Comparison of ENCODE assay signal across 13 cellular contexts in the genomic region with DNA sequence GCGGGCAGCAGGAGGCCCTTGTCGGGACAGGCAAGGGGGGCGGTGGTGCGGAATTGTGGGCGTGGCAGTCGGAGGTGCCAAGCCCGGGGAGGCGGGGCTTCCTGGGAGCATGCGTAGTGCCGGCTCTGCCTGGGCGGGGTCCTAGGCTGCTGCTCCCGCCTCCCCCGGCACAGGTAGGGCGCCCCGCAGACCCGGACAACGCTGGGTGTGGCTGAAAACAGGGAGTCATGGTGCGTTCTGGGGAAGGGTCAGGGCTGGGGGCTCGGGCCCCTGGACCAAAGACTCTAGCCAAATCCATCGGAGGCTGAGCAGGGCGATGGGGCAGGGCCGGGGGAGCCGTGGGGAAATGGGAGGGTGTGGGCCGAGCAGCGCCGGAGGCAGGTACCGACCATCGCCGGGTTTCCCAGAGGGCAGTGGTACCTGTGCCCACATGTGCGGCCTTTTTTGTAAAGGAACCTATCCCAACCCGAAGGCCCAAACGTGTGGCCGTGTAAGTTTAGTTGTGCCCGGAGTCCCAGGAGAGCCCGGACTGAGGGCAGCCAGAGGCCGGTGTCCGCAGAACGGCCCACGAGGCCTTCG.
DNase-seq lines count a peak whose midpoint lies in the region; ATAC-seq and TF ChIP-seq lines count a peak whose summit lies in the region.
"Had no signal": no experiment of that assay in that cellular context is flagged by ENCODE, and none has a peak within 500 bp of the region (broad histone marks: within the 10 kb centered on the region; RNA-seq: fewer than 3 reads in every experiment).

No MANE protein-coding gene starts in this region.

- peak overlapping the region in 1 of 4 donors; percentile 54 for H3K4me3 Mint-ChIP-seq in CD4-positive, CD25-positive, alpha-beta regulatory T cell
- H3K4me3 Mint-ChIP-seq in progenitor cell of endocrine pancreas (ENCODE audit: low read depth): peak overlapping the region; percentile 31
- H3K4me3 Mint-ChIP-seq: activated naive CD8-positive, alpha-beta T cell treated with anti-CD3 and anti-CD28 coated beads, Interleukin-2, amount 50 U/mL, for 24 hours had no signal

- no peaks in the 10 kb centered on the region for H3K9me3 Mint-ChIP-seq in CD4-positive, CD25-positive, alpha-beta regulatory T cell
- no peaks in the 10 kb centered on the region for H3K9me3 Mint-ChIP-seq in progenitor cell of endocrine pancreas (ENCODE audit: low read depth)
- H3K9me3 Mint-ChIP-seq: activated naive CD8-positive, alpha-beta T cell treated with anti-CD3 and anti-CD28 coated beads, Interleukin-2, amount 50 U/mL, for 24 hours had no signal

- no peak for TF ChIP-seq CTCF in progenitor cell of endocrine pancreas (IDR thresholded peaks at IDR 0.05; ENCODE audit: unreplicated experiment)

- H3K36me3 Mint-ChIP-seq in CD4-positive, CD25-positive, alpha-beta regulatory T cell: peaks cover 13% of the 10 kb centered on the region
- H3K36me3 Mint-ChIP-seq in progenitor cell of endocrine pancreas (ENCODE audit: insufficient read depth): peaks cover 7% of the 10 kb centered on the region

- H3K4me1 Mint-ChIP-seq in CD4-positive, CD25-positive, alpha-beta regulatory T cell: peaks cover 0 to 7% (median 4%) of the 10 kb centered on the region in 4 donors
- H3K4me1 Mint-ChIP-seq in progenitor cell of endocrine pancreas (ENCODE audit: low read depth): peaks cover 5% of the 10 kb centered on the region

- peaks cover 4% of the 10 kb centered on the region for H3K27me3 Mint-ChIP-seq in CD4-positive, CD25-positive, alpha-beta regulatory T cell
- H3K27me3 Mint-ChIP-seq in progenitor cell of endocrine pancreas: peaks cover 2% of the 10 kb centered on the region
- H3K27me3 Mint-ChIP-seq: activated naive CD8-positive, alpha-beta T cell treated with anti-CD3 and anti-CD28 coated beads, Interleukin-2, amount 50 U/mL, for 24 hours had no signal

- peaks cover 5% of the 10 kb centered on the region for H3K4me1 ChIP-seq in CD4-positive, CD25-positive, alpha-beta regulatory T cell (ENCODE audit: control insufficient read depth, insufficient read depth, low read length, poor library complexity, severe bottlenecking)
- H3K4me1 ChIP-seq in HUES6 (ENCODE audit: control insufficient read depth, insufficient read depth, low read length): peaks cover 56% of the 10 kb centered on the region

- no peak overlapping the region for H3K4me3 ChIP-seq in CD4-positive, CD25-positive, alpha-beta regulatory T cell (ENCODE audit: low read depth, low read length)
- H3K4me3 ChIP-seq in HUES6 (ENCODE audit: low read depth, low read length): peak overlapping the region; percentile 50

- no peak overlapping the region for H3K27ac ChIP-seq in CD4-positive, CD25-positive, alpha-beta regulatory T cell (ENCODE audit: insufficient read depth, low read length, poor library complexity, severe bottlenecking)
- H3K27ac ChIP-seq in HUES6 (ENCODE audit: low read depth, low read length): peak overlapping the region; percentile 1; the same call in 1 of the 2 replicates

- no peaks in the 10 kb centered on the region for H3K9me3 ChIP-seq in CD4-positive, CD25-positive, alpha-beta regulatory T cell (ENCODE audit: control insufficient read depth in 2 of 2, low read length in 2 of 2)
- H3K9me3 ChIP-seq in HUES6 (ENCODE audit: control insufficient read depth, insufficient read depth, low read depth, low read length): no peaks in the 10 kb centered on the region

- peak overlapping the region in 2 of 3 donors; percentile 32 to 55 for H3K27ac Mint-ChIP-seq in CD4-positive, CD25-positive, alpha-beta regulatory T cell
- H3K27ac Mint-ChIP-seq in progenitor cell of endocrine pancreas: no peak overlapping the region
- H3K27ac Mint-ChIP-seq: activated naive CD8-positive, alpha-beta T cell treated with anti-CD3 and anti-CD28 coated beads, Interleukin-2, amount 50 U/mL, for 24 hours had no signal

- DNase-seq in CD4-positive, CD25-positive, alpha-beta regulatory T cell: no peak
- DNase-seq in ecto neural progenitor cell (ENCODE audit: low spot score): peak; percentile 71
- no peak for DNase-seq in progenitor cell of endocrine pancreas (ENCODE audit: low spot score, unreplicated experiment)
- no peak for DNase-seq in globus pallidus (ENCODE audit: low spot score)
- no peak for DNase-seq in activated effector memory CD4-positive, alpha-beta T cell treated with Interleukin-2 at 50 U/mL for 16 hours
- DNase-seq: activated naive CD8-positive, alpha-beta T cell treated with anti-CD3 and anti-CD28 coated beads, Interleukin-2, amount 50 U/mL, for 24 hours; C1 segment of cervical spinal cord; effector CD4-positive, alpha-beta T cell; left ventricle myocardium superior; RPMI8226 had no signal

- peaks cover 3% of the 10 kb centered on the region for H3K36me3 ChIP-seq in CD4-positive, CD25-positive, alpha-beta regulatory T cell (ENCODE audit: control insufficient read depth, insufficient read depth, low read length)
- no peaks in the 10 kb centered on the region for H3K36me3 ChIP-seq in HUES6 (ENCODE audit: control insufficient read depth, insufficient read depth, low read length)

- no peak overlapping the region for H3K9ac ChIP-seq in HUES6 (ENCODE audit: low read length)

- H3K27me3 ChIP-seq in CD4-positive, CD25-positive, alpha-beta regulatory T cell (ENCODE audit: control insufficient read depth, insufficient read depth, low read length): no peaks in the 10 kb centered on the region
- H3K27me3 ChIP-seq in HUES6 (ENCODE audit: control insufficient read depth, insufficient read depth, low read length): peaks cover 5% of the 10 kb centered on the region

- no peak for ATAC-seq in CD4-positive, CD25-positive, alpha-beta regulatory T cell (ENCODE audit: low read depth in 2 of 2)
- ATAC-seq in HG02571 (IDR thresholded peaks at IDR 0.05; ENCODE audit: unreplicated experiment): no peak
- no peak for ATAC-seq in HG03521 (IDR thresholded peaks at IDR 0.05; ENCODE audit: unreplicated experiment)
- ATAC-seq: activated naive CD8-positive, alpha-beta T cell treated with anti-CD3 and anti-CD28 coated beads, Interleukin-2, amount 50 U/mL, for 24 hours; left ventricle myocardium superior had no signal
